In genomic region chr10:21496285-21497176, GRCh38 we compare ENCODE assay signal across 8 cellular contexts. TPM values are rescaled to one million over a fixed set of nuclear protein-coding genes. Genes with fewer than 3 reads are reported as not detected.
DNase-seq lines count a peak whose midpoint lies in the region; ATAC-seq and TF ChIP-seq lines count a peak whose summit lies in the region.

No MANE protein-coding gene starts in this region.

- H3K9me3 Mint-ChIP-seq in activated T-helper 1 cell treated with anti-CD3 and anti-CD28 coated beads, Interleukin-12 subunit alpha, Interleukin-12 subunit beta, Interleukin-2, Interleukin-4 antibody, amounts not matched to agents 30 ng/mL and 10 ng/mL and 1 ng/mL, durations not matched to agents 14 hours and 24 hours and 36 hours = no peaks in the 10 kb centered on the region
- H3K9me3 Mint-ChIP-seq in natural killer cell treated with Interleukin-12 subunit alpha and Interleukin-12 subunit beta and Interleukin-15 and Interleukin-18, amount 100 ng/mL, for 72 hours = no peaks in the 10 kb centered on the region

- H3K36me3 Mint-ChIP-seq in activated T-helper 1 cell treated with anti-CD3 and anti-CD28 coated beads, Interleukin-12 subunit alpha, Interleukin-12 subunit beta, Interleukin-2, Interleukin-4 antibody, amounts not matched to agents 30 ng/mL and 10 ng/mL and 1 ng/mL, durations not matched to agents 14 hours and 24 hours and 36 hours (ENCODE audit: low read depth) = no peaks in the 10 kb centered on the region
- H3K36me3 Mint-ChIP-seq in natural killer cell treated with Interleukin-12 subunit alpha and Interleukin-12 subunit beta and Interleukin-15 and Interleukin-18, amount 100 ng/mL, for 72 hours = peaks cover 4% of the 10 kb centered on the region

- peak overlapping the region; percentile 63 for H3K4me3 ChIP-seq in fibroblast of mammary gland (ENCODE audit: control insufficient read depth, low read depth, low read length)

- ATAC-seq in GM18502 (IDR thresholded peaks at IDR 0.05; ENCODE audit: poor library complexity, unreplicated experiment) = peak; percentile 67
- peak; percentile 45 for ATAC-seq in HG03045 (IDR thresholded peaks at IDR 0.05; ENCODE audit: unreplicated experiment)
- ATAC-seq in natural killer cell treated with Interleukin-12 subunit alpha and Interleukin-12 subunit beta and Interleukin-15 and Interleukin-18, amount 100 ng/mL, for 72 hours = peak; percentile 45 to 66

- peaks cover 72% of the 10 kb centered on the region for H3K27me3 Mint-ChIP-seq in activated T-helper 1 cell treated with anti-CD3 and anti-CD28 coated beads, Interleukin-12 subunit alpha, Interleukin-12 subunit beta, Interleukin-2, Interleukin-4 antibody, amounts not matched to agents 30 ng/mL and 10 ng/mL and 1 ng/mL, durations not matched to agents 14 hours and 24 hours and 36 hours (ENCODE audit: insufficient read depth)
- peaks cover 29 to 43% of the 10 kb centered on the region in 2 donors for H3K27me3 Mint-ChIP-seq in natural killer cell treated with Interleukin-12 subunit alpha and Interleukin-12 subunit beta and Interleukin-15 and Interleukin-18, amount 100 ng/mL, for 72 hours

- intact Hi-C loops in activated T-helper 1 cell treated with anti-CD3 and anti-CD28 coated beads, Interleukin-12 subunit alpha, Interleukin-12 subunit beta, Interleukin-2, Interleukin-4 antibody, amounts not matched to agents 30 ng/mL and 10 ng/mL and 1 ng/mL, durations not matched to agents 14 hours and 24 hours and 36 hours (cut with micrococcal nuclease) = loop anchor here (1.0 to 10.0 kb wide), 14 partner anchors 21 to 1682 kb away; partner anchors contain the start of genes COMMD3, DNAJC1, MSRB2 and PLXDC2

- peak; percentile 42 for TF ChIP-seq CTCF in AG09319 (IDR thresholded peaks at IDR 0.05; ENCODE audit: low read depth, low read length)
- peak; percentile 19 for TF ChIP-seq CTCF in fibroblast of mammary gland (conservative IDR thresholded peaks at IDR 0.05; ENCODE audit: control insufficient read depth, insufficient read depth, low read depth, low read length)

- peak overlapping the region; percentile 90 for H3K4me3 Mint-ChIP-seq in activated T-helper 1 cell treated with anti-CD3 and anti-CD28 coated beads, Interleukin-12 subunit alpha, Interleukin-12 subunit beta, Interleukin-2, Interleukin-4 antibody, amounts not matched to agents 30 ng/mL and 10 ng/mL and 1 ng/mL, durations not matched to agents 14 hours and 24 hours and 36 hours
- H3K4me3 Mint-ChIP-seq in natural killer cell treated with Interleukin-12 subunit alpha and Interleukin-12 subunit beta and Interleukin-15 and Interleukin-18, amount 100 ng/mL, for 72 hours = peak overlapping the region; percentile 89

- no peak overlapping the region for H3K27ac Mint-ChIP-seq in activated T-helper 1 cell treated with anti-CD3 and anti-CD28 coated beads, Interleukin-12 subunit alpha, Interleukin-12 subunit beta, Interleukin-2, Interleukin-4 antibody, amounts not matched to agents 30 ng/mL and 10 ng/mL and 1 ng/mL, durations not matched to agents 14 hours and 24 hours and 36 hours
- H3K27ac Mint-ChIP-seq in natural killer cell treated with Interleukin-12 subunit alpha and Interleukin-12 subunit beta and Interleukin-15 and Interleukin-18, amount 100 ng/mL, for 72 hours = no peak overlapping the region

- DNase-seq in AG09319 (ENCODE audit: extremely low read depth, low read depth) (no peak), NCI-H82 treated with DMSO at 0.1 percent for 48 hours (lab: John Stamatoyannopoulos, UW; ENCODE audit: unreplicated experiment) (peak; percentile 43), fibroblast of mammary gland (ENCODE audit: low read depth) (peak; percentile 34), ureter (ENCODE audit: low spot score) (peak; percentile 66)
- DNase-seq in activated T-helper 1 cell treated with anti-CD3 and anti-CD28 coated beads, Interleukin-12 subunit alpha, Interleukin-12 subunit beta, Interleukin-2, Interleukin-4 antibody, amounts not matched to agents 30 ng/mL and 10 ng/mL and 1 ng/mL, durations not matched to agents 14 hours and 24 hours and 36 hours (ENCODE audit: low spot score) = no peak
- DNase-seq in natural killer cell treated with Interleukin-12 subunit alpha and Interleukin-12 subunit beta and Interleukin-15 and Interleukin-18, amount 100 ng/mL, for 72 hours (ENCODE audit: low spot score) = no peak

- H3K4me1 Mint-ChIP-seq in activated T-helper 1 cell treated with anti-CD3 and anti-CD28 coated beads, Interleukin-12 subunit alpha, Interleukin-12 subunit beta, Interleukin-2, Interleukin-4 antibody, amounts not matched to agents 30 ng/mL and 10 ng/mL and 1 ng/mL, durations not matched to agents 14 hours and 24 hours and 36 hours (ENCODE audit: low read depth) = peaks cover 20% of the 10 kb centered on the region
- peaks cover 6 to 10% of the 10 kb centered on the region in 2 donors for H3K4me1 Mint-ChIP-seq in natural killer cell treated with Interleukin-12 subunit alpha and Interleukin-12 subunit beta and Interleukin-15 and Interleukin-18, amount 100 ng/mL, for 72 hours (ENCODE audit: low read depth in 2 of 2)

RNA-seq across cellular contexts. Expression of gene SKIDA1, which starts 29.0 kb away (rescaled TPM):
- total RNA-seq in activated T-helper 1 cell treated with anti-CD3 and anti-CD28 coated beads, Interleukin-12 subunit alpha, Interleukin-12 subunit beta, Interleukin-2, Interleukin-4 antibody, amounts not matched to agents 30 ng/mL and 10 ng/mL and 1 ng/mL, durations not matched to agents 14 hours and 24 hours and 36 hours = 0.05 and 0.15 TPM in 2 replicates
- total RNA-seq in natural killer cell treated with Interleukin-12 subunit alpha and Interleukin-12 subunit beta and Interleukin-15 and Interleukin-18, amount 100 ng/mL, for 72 hours = not detected
- 3.6 TPM for total RNA-seq in ureter

RNA-seq across cellular contexts. Expression of gene MLLT10, which starts 37.5 kb away (rescaled TPM):
- total RNA-seq in activated T-helper 1 cell treated with anti-CD3 and anti-CD28 coated beads, Interleukin-12 subunit alpha, Interleukin-12 subunit beta, Interleukin-2, Interleukin-4 antibody, amounts not matched to agents 30 ng/mL and 10 ng/mL and 1 ng/mL, durations not matched to agents 14 hours and 24 hours and 36 hours = 40.9 and 43.1 TPM in 2 replicates
- 10 to 100 TPM; 31.5 to 71.0 TPM for total RNA-seq in natural killer cell treated with Interleukin-12 subunit alpha and Interleukin-12 subunit beta and Interleukin-15 and Interleukin-18, amount 100 ng/mL, for 72 hours
- total RNA-seq in ureter = 83.7 TPM

Comparison
In these comparisons a context has a peak if more than half of its experiments do, and no peak if none do; other contexts are left out.
1. DNase-seq: peak in NCI-H82 treated with DMSO at 0.1 percent for 48 hours (single experiment), fibroblast of mammary gland (single experiment) and ureter (single experiment); none in AG09319 (single experiment), activated T-helper 1 cell treated with anti-CD3 and anti-CD28 coated beads, Interleukin-12 subunit alpha, Interleukin-12 subunit beta, Interleukin-2, Interleukin-4 antibody, amounts not matched to agents 30 ng/mL and 10 ng/mL and 1 ng/mL, durations not matched to agents 14 hours and 24 hours and 36 hours (single experiment) and natural killer cell treated with Interleukin-12 subunit alpha and Interleukin-12 subunit beta and Interleukin-15 and Interleukin-18, amount 100 ng/mL, for 72 hours (single experiment).
2. Peak in every context shown above with its lines, with median percentiles within 50 percentile points of each other: ATAC-seq.